In genomic region chr4:79059631-79060399, GRCh38 we compare ENCODE assay signal across 20 cellular contexts.
DNase-seq lines count a peak whose midpoint lies in the region; ATAC-seq, FAIRE-seq and TF ChIP-seq lines count a peak whose summit lies in the region.
"Had no signal": no experiment of that assay in that cellular context is flagged by ENCODE, and none has a peak within 500 bp of the region (broad histone marks: within the 10 kb centered on the region; RNA-seq: fewer than 3 reads in every experiment).

No MANE protein-coding gene starts in this region.

- H3K9ac ChIP-seq in IMR-90 (ENCODE audit: low read depth, low read length) (no peak overlapping the region), K562 (ENCODE audit: insufficient read depth in 1 of 2, low read depth in 2 of 2, low read length in 2 of 2) (no peak overlapping the region)
- H3K9ac ChIP-seq: BLaER1 treated with 17β-estradiol and CSF1 and Interleukin-3, amounts not matched to agents 10 nM and 100 nM had no signal

- TF ChIP-seq EP300 in A549 (IDR thresholded peaks at IDR 0.05) (no peak), K562 (IDR thresholded peaks at IDR 0.05; ENCODE audit: low read length) (no peak)

- no peak overlapping the region for H3K27ac ChIP-seq in A549
- H3K27ac ChIP-seq in IMR-90 (ENCODE audit: insufficient read depth, low read length): no peak overlapping the region
- no peak overlapping the region for H3K27ac ChIP-seq in K562 (ENCODE audit: extremely low read depth, low read depth, low read length)
- H3K27ac ChIP-seq: BLaER1 treated with 17β-estradiol and CSF1 and Interleukin-3, amounts not matched to agents 10 nM and 100 nM; C4-2B had no signal

- in situ Hi-C loops in IMR-90 (cut with MboI; ENCODE audit: low sequenced_read_pairs): no loop called here
- in situ Hi-C loops in K562 (cut with MboI): no loop called here

- no peak overlapping the region for H2BK20ac ChIP-seq in IMR-90 (ENCODE audit: low read depth, low read length)

- no peak overlapping the region for H2BK15ac ChIP-seq in IMR-90 (ENCODE audit: low read depth, low read length)

- H4K91ac ChIP-seq in IMR-90 (ENCODE audit: insufficient read depth, low read depth, low read length): no peak overlapping the region

- no peak overlapping the region for H2AFZ ChIP-seq in IMR-90 (replicated peaks; ENCODE audit: low read length, poor library complexity)
- H2AFZ ChIP-seq in K562 (ENCODE audit: low read depth, low read length): no peak overlapping the region

- no peak overlapping the region for H3K14ac ChIP-seq in IMR-90 (replicated peaks; ENCODE audit: low read depth, low read length)

- intact Hi-C loops in IMR-90 (cut with micrococcal nuclease) (no loop called here), K562 (cut with micrococcal nuclease) (no loop called here)

- H3K9me1 ChIP-seq in IMR-90 (ENCODE audit: insufficient read depth, low read length): no peaks in the 10 kb centered on the region
- no peaks in the 10 kb centered on the region for H3K9me1 ChIP-seq in K562 (ENCODE audit: control insufficient read depth, insufficient read depth, low read length)

- no peaks in the 10 kb centered on the region for H3K36me3 ChIP-seq in IMR-90 (ENCODE audit: control insufficient read depth, insufficient read depth, low read length)
- H3K36me3 ChIP-seq in K562 (ENCODE audit: control insufficient read depth, insufficient read depth, low read length): no peaks in the 10 kb centered on the region
- H3K36me3 ChIP-seq: BLaER1 treated with 17β-estradiol and CSF1 and Interleukin-3, amounts not matched to agents 10 nM and 100 nM had no signal

- no peak overlapping the region for H3K18ac ChIP-seq in IMR-90 (ENCODE audit: low read depth, low read length)

- H4K5ac ChIP-seq in IMR-90 (ENCODE audit: low read depth, low read length): no peak overlapping the region

- H3K23ac ChIP-seq in IMR-90 (ENCODE audit: low read depth, low read length): no peak overlapping the region

- H3K4me1 ChIP-seq in A549 (no peaks in the 10 kb centered on the region), IMR-90 (ENCODE audit: control insufficient read depth, insufficient read depth, low read length) (no peaks in the 10 kb centered on the region), K562 (replicated peaks in 1 of 2; ENCODE audit: control insufficient read depth in 2 of 2, insufficient read depth in 2 of 2, low read length in 2 of 2) (no peaks in the 10 kb centered on the region)
- H3K4me1 ChIP-seq: BLaER1 treated with 17β-estradiol and CSF1 and Interleukin-3, amounts not matched to agents 10 nM and 100 nM; Caco-2 had no signal

- CTCF ChIA-PET in A549 (lab: Yijun Ruan, JAX): no interaction called here
- CTCF ChIA-PET in IMR-90 (lab: Yijun Ruan, JAX): no interaction called here
- CTCF ChIA-PET in K562 (lab: Yijun Ruan, JAX; ENCODE audit: low intra/inter-chr PET ratio): no interaction called here

- ATAC-seq in A549 (no peak), IMR-90 (ENCODE audit: low read depth) (no peak), K562 (no peak), HG02623 (IDR thresholded peaks at IDR 0.05; ENCODE audit: unreplicated experiment) (no peak)
- ATAC-seq: CD8-positive, alpha-beta T cell had no signal

- no peak overlapping the region for H2BK120ac ChIP-seq in IMR-90 (ENCODE audit: low read depth, low read length)

- H3K4ac ChIP-seq in IMR-90 (ENCODE audit: low read depth, low read length): no peak overlapping the region

- TF ChIP-seq RAD21 in A549 (conservative IDR thresholded peaks at IDR 0.05 in 1 of 2, IDR thresholded peaks at IDR 0.05 in 1 of 2): no peak
- no peak for TF ChIP-seq RAD21 in IMR-90 (IDR thresholded peaks at IDR 0.05; ENCODE audit: low read length)
- no peak for TF ChIP-seq RAD21 in K562 (CRISPR knock-in tag; conservative IDR thresholded peaks at IDR 0.05 in 1 of 2, IDR thresholded peaks at IDR 0.05 in 1 of 2)

- no peaks in the 10 kb centered on the region for H3K79me2 ChIP-seq in K562 (ENCODE audit: control insufficient read depth, insufficient read depth, low read length)

- no peak for FAIRE-seq in A549 (lab: Jason Lieb, UNC)
- no peak for FAIRE-seq in K562 (lab: Jason Lieb, UNC)
- FAIRE-seq: A204.1, D721Med, G401.6, GM12892, GM18507 had no signal

- H3K4me2 ChIP-seq in A549 (no peak overlapping the region), IMR-90 (ENCODE audit: low read depth, low read length) (no peak overlapping the region), K562 (ENCODE audit: insufficient read depth, low read length) (no peak overlapping the region)
- H3K4me2 ChIP-seq: BLaER1 treated with 17β-estradiol and CSF1 and Interleukin-3, amounts not matched to agents 10 nM and 100 nM had no signal

- TF ChIP-seq POLR2A in A549 (IDR thresholded peaks at IDR 0.05; ENCODE audit: low read length): no peak
- no peak for TF ChIP-seq POLR2A in IMR-90 (IDR thresholded peaks at IDR 0.05; ENCODE audit: low read depth, low read length)
- TF ChIP-seq POLR2A in K562 (conservative IDR thresholded peaks at IDR 0.05): no peak

- BruUV-seq in IMR-90 (replicated peaks; lab: Mats Ljungman, UMichigan): no TSS peak
- BruUV-seq in K562 (replicated peaks; lab: Mats Ljungman, UMichigan): no TSS peak

- no peak overlapping the region for H4K8ac ChIP-seq in IMR-90 (ENCODE audit: low read depth in 2 of 2, low read length in 2 of 2)

- no peak for DNase-seq in A549 (ENCODE audit: low read depth in 1 of 2, low spot score in 1 of 2)
- DNase-seq in IMR-90: no peak
- DNase-seq in K562 (ENCODE audit: extremely low read depth in 1 of 4, low spot score in 3 of 4): no peak
- DNase-seq in NCI-H146 treated with DMSO at 0.1 percent for 48 hours (lab: John Stamatoyannopoulos, UW; ENCODE audit: unreplicated experiment): no peak
- DNase-seq: 8988T; AML-193; Caco-2; Calu3; CD4-positive, alpha-beta T cell; CD8-positive, alpha-beta T cell; DMS79 treated with DMSO at 0.1 percent for 48 hours; GF-D8 had no signal

- no peaks in the 10 kb centered on the region for H3K27me3 ChIP-seq in IMR-90 (ENCODE audit: control insufficient read depth, insufficient read depth, low read length)
- no peaks in the 10 kb centered on the region for H3K27me3 ChIP-seq in K562 (ENCODE audit: control insufficient read depth in 2 of 2, insufficient read depth in 2 of 2, low read length in 2 of 2)
- H3K27me3 ChIP-seq: BLaER1 treated with 17β-estradiol and CSF1 and Interleukin-3, amounts not matched to agents 10 nM and 100 nM had no signal

- dilution Hi-C loops in IMR-90 (cut with HindIII; ENCODE audit: low sequenced_read_pairs, unreplicated experiment): no loop called here

- H3K79me1 ChIP-seq in IMR-90 (ENCODE audit: low read depth in 1 of 2, low read length in 2 of 2): no peaks in the 10 kb centered on the region

- TF ChIP-seq CTCF in A549 (IDR thresholded peaks at IDR 0.05) (no peak), IMR-90 (conservative IDR thresholded peaks at IDR 0.05; ENCODE audit: low read depth, low read length) (no peak), K562 (IDR thresholded peaks at IDR 0.05 in 2 of 3, conservative IDR thresholded peaks at IDR 0.05 in 1 of 3; ENCODE audit: insufficient read depth in 2 of 3, low read depth in 1 of 3, low read length in 3 of 3) (no peak)

- no peak overlapping the region for H3K4me3 ChIP-seq in A549
- no peak overlapping the region for H3K4me3 ChIP-seq in IMR-90 (ENCODE audit: insufficient read depth, low read depth, low read length)
- H3K4me3 ChIP-seq in K562: no peak overlapping the region
- H3K4me3 ChIP-seq: BLaER1 treated with 17β-estradiol and CSF1 and Interleukin-3, amounts not matched to agents 10 nM and 100 nM had no signal

- no peak overlapping the region for H2BK5ac ChIP-seq in IMR-90 (ENCODE audit: low read depth, low read length, poor library complexity, severe bottlenecking)

- WGBS in A549 (ENCODE audit: missing lambda C conversion rate): 48% methylated on average over 4 of the region's 4 CpGs
- no CpG with 5 or more reads among the region's 4 CpGs for WGBS in IMR-90 (ENCODE audit: extremely low coverage in 2 of 2, insufficient read length in 1 of 2), 2 experiments
- WGBS in K562 (ENCODE audit: insufficient coverage, low coverage, missing lambda C conversion rate): 64% methylated on average over 4 of the region's 4 CpGs

- POLR2A ChIA-PET in A549 (lab: Yijun Ruan, JAX): no interaction called here
- POLR2A ChIA-PET in IMR-90 (lab: Charles Lee; ENCODE audit: unreplicated experiment): no interaction called here
- POLR2A ChIA-PET in K562 (lab: Yijun Ruan, JAX): interaction anchor here (0.9 kb wide), 1 partner anchor 10 kb away, joined by 3 read pairs; no protein-coding TSS in a partner anchor

- no peak overlapping the region for H2AK5ac ChIP-seq in IMR-90 (ENCODE audit: low read depth, low read length)

- no peak overlapping the region for H2AK9ac ChIP-seq in IMR-90 (replicated peaks; ENCODE audit: low read depth, low read length, poor library complexity)

- no peaks in the 10 kb centered on the region for H3K9me3 ChIP-seq in A549
- H3K9me3 ChIP-seq in IMR-90 (ENCODE audit: control insufficient read depth, insufficient read depth, low read length): no peaks in the 10 kb centered on the region
- no peaks in the 10 kb centered on the region for H3K9me3 ChIP-seq in K562 (replicated peaks; ENCODE audit: control insufficient read depth, insufficient read depth, low read depth, low read length)
- H3K9me3 ChIP-seq: BLaER1 treated with 17β-estradiol and CSF1 and Interleukin-3, amounts not matched to agents 10 nM and 100 nM; Caco-2 had no signal

- H4K20me1 ChIP-seq in IMR-90 (ENCODE audit: insufficient read depth, low read length) (no peaks in the 10 kb centered on the region), K562 (replicated peaks; ENCODE audit: control insufficient read depth, insufficient read depth, low read length) (no peaks in the 10 kb centered on the region)
- H4K20me1 ChIP-seq: BLaER1 treated with 17β-estradiol and CSF1 and Interleukin-3, amounts not matched to agents 10 nM and 100 nM had no signal

- H3K56ac ChIP-seq in IMR-90 (ENCODE audit: extremely low read depth, insufficient read depth, low read length): no peak overlapping the region

TF ChIP-seq in A549, 52 proteins besides CTCF, POLR2A, EP300 and RAD21:
- TF ChIP-seq TP53 (CRISPR knock-in tag; IDR thresholded peaks at IDR 0.05): no peak
- peak; percentile 27 for TF ChIP-seq MAFK (IDR thresholded peaks at IDR 0.05; ENCODE audit: partially characterized antibody)
- no peak for TF ChIP-seq FOSB (CRISPR knock-in tag; IDR thresholded peaks at IDR 0.05)
- TF ChIP-seq ZNF302 (CRISPR knock-in tag; IDR thresholded peaks at IDR 0.05): no peak
- no peak for TF ChIP-seq TFCP2L1 (CRISPR knock-in tag; IDR thresholded peaks at IDR 0.05)

TF ChIP-seq in IMR-90, 13 proteins besides CTCF, POLR2A, EP300 and RAD21 (continues in another document):
- TF ChIP-seq FOS (IDR thresholded peaks at IDR 0.05; ENCODE audit: low read depth, low read length) (no peak), NFE2L2 (IDR thresholded peaks at IDR 0.05; ENCODE audit: low read depth, low read length) (no peak), MAZ (IDR thresholded peaks at IDR 0.05; ENCODE audit: borderline replicate concordance, low read depth, low read length) (no peak), RCOR1 (IDR thresholded peaks at IDR 0.05; ENCODE audit: insufficient replicate concordance, low read length) (no peak)

TF ChIP-seq in K562, 482 proteins besides CTCF, POLR2A, EP300 and RAD21 (continues in another document):
- 0 out of 2 replicates have a peak, but pooled peaks have one; percentile 8 for TF ChIP-seq MAFG (tag; conservative IDR thresholded peaks at IDR 0.05)
- TF ChIP-seq NR2C2 (CRISPR knock-in tag; IDR thresholded peaks at IDR 0.05): no peak
- peak; percentile 41; the same call in 1 of the 2 replicates for TF ChIP-seq NR2C2 (tag; IDR thresholded peaks at IDR 0.05)

Comparison
In these comparisons a context has a peak if more than half of its experiments do, and no peak if none do; other contexts are left out.
1. Of the 35 proteins assayed by ChIP-seq in both K562 and A549: peak only in K562: none; only in A549: MAFK; in both: none; in neither: 34.